Comparison of ENCODE assay signal across 42 cellular contexts in the genomic region with DNA sequence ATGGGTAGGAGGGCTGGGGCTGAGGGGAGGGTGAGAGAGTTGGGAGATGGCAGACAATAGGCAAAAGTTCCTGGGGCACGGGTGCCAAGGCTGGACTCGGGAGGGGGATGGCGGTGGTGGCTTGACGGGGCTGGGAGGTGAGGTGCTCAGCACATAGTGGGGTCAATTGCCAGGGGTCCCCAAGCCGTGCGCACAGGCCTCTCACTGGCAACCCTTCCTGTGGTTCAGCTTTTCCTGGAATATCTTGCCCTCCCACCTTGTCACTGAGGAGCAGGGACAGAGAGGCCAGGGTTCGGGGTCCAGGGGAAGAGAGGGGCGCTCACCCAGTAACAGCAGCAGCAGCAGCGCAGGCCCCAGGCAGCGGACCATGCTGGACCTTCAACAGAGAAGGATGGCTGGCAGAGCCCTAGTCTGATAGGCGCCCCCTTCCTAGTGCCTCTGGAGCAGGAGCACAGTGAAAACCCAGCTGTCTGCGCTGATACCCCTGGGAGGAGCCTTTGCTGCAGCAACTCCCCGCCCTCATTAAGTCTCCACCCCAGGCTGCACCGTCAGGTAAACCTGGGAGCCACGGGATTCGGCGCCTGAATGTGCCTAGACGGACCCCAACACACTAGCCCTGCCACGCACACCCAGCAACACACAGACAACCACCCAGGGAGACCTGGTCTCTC. TPM values are rescaled to one million over a fixed set of nuclear protein-coding genes. Genes with fewer than 3 reads are reported as not detected.
DNase-seq lines count a peak whose midpoint lies in the region; ATAC-seq, FAIRE-seq and TF ChIP-seq lines count a peak whose summit lies in the region.
"Had no signal": no experiment of that assay in that cellular context is flagged by ENCODE, and none has a peak within 500 bp of the region (broad histone marks: within the 10 kb centered on the region; RNA-seq: fewer than 3 reads in every experiment).

GFRA4 (minus strand) TSS at position 369 of the 671 bp plus-strand sequence; CDS start at position 369, 0 bp downstream.

- H3K9me1 ChIP-seq in K562 (ENCODE audit: control insufficient read depth, insufficient read depth, low read length) = no peaks in the 10 kb centered on the region

- no peak for TF ChIP-seq RAD21 in K562 (CRISPR knock-in tag; conservative IDR thresholded peaks at IDR 0.05 in 1 of 2, IDR thresholded peaks at IDR 0.05 in 1 of 2)

- no peak within 1 kb of the TSS for H3K4me2 ChIP-seq in K562 (ENCODE audit: insufficient read depth, low read length)
- no peak within 1 kb of the TSS for H3K4me2 ChIP-seq in mesendoderm (ENCODE audit: low read length)
- H3K4me2 ChIP-seq: PC-9 had no signal

- WGBS in K562 (ENCODE audit: insufficient coverage, low coverage, missing lambda C conversion rate) = 2% methylated on average over 18 of the region's 19 CpGs
- WGBS in mesendoderm (ENCODE audit: extremely low coverage, insufficient coverage, low lambda C conversion rate) = no CpG with 5 or more reads among the region's 19 CpGs

- DNase-seq in DMS 273 (lab: John Stamatoyannopoulos, UW; ENCODE audit: unreplicated experiment) (peak; percentile 23), DMS 273 treated with DMSO at 0.1 percent for 48 hours (lab: John Stamatoyannopoulos, UW) (no peak), AG08396 (ENCODE audit: low spot score) (peak; percentile 5), K562 (ENCODE audit: extremely low read depth in 1 of 4, low spot score in 3 of 4) (peak in 1 of 4 experiments; percentile 30), mesendoderm (peak; percentile 28), NOMO-1 (lab: John Stamatoyannopoulos, UW; ENCODE audit: unreplicated experiment in 2 of 2) (no peak), MCF 10A (ENCODE audit: unreplicated experiment) (no peak)
- DNase-seq: activated CD4-positive, alpha-beta T cell treated with anti-CD3 and anti-CD28 coated beads for 36 hours; activated CD8-positive, alpha-beta T cell treated with anti-CD3 and anti-CD28 coated beads, Interleukin-2, amount 10 ng/mL, durations not matched to agents 7 days and 5 days; activated gamma-delta T cell treated with Interleukin-2 at 50 U/mL for 16 hours; activated naive CD8-positive, alpha-beta T cell treated with anti-CD3 and anti-CD28 coated beads, Interleukin-2, amount 50 U/mL, for 24 hours; activated T-cell treated with anti-CD3 and anti-CD28 coated beads for 4 hours; DND-41; effector CD8-positive, alpha-beta T cell; GF-D8; GOT3; hypothalamus; midbrain; naive B cell; NCI-H1092; NCI-H1930; NCI-H524; NK-92 treated with Interleukin-12 subunit alpha and Interleukin-12 subunit beta, amount 100 ng/mL, for 24 hours; occipital lobe; PC-9; psoas muscle; SHP77 treated with DMSO at 0.1 percent for 48 hours; stimulated activated CD4-positive, alpha-beta T cell treated with anti-CD3 and anti-CD28 coated beads, Interleukin-15, amount 100 ng/mL, for 24 hours had no signal

- H3K36me3 ChIP-seq in K562 (ENCODE audit: control insufficient read depth, insufficient read depth, low read length) (no peaks in the 10 kb centered on the region), mesendoderm (ENCODE audit: control insufficient read depth, insufficient read depth, low read length) (no peaks in the 10 kb centered on the region)
- H3K36me3 ChIP-seq: cardiac muscle cell had no signal

- H3K27ac Mint-ChIP-seq in MCF 10A (ENCODE audit: low read depth, unreplicated experiment) = no peak within 1 kb of the TSS
- H3K27ac Mint-ChIP-seq: activated CD4-positive, alpha-beta T cell treated with anti-CD3 and anti-CD28 coated beads for 36 hours; activated CD8-positive, alpha-beta T cell treated with anti-CD3 and anti-CD28 coated beads, Interleukin-2, amount 10 ng/mL, durations not matched to agents 7 days and 5 days; activated naive CD8-positive, alpha-beta T cell treated with anti-CD3 and anti-CD28 coated beads, Interleukin-2, amount 50 U/mL, for 24 hours; stimulated activated memory B cell treated with anti-CD40 and anti-IgM and Interleukin-4, amounts not matched to agents 10 μg/mL and 1 μg/mL and 100 μg/mL, for 72 hours; T-helper 2 cell treated with Interferon-gamma antibody and Interleukin-4, amounts not matched to agents 5 μg/mL and 100 μg/mL, for 36 hours; type B pancreatic cell had no signal

- H3K4me3 ChIP-seq in K562 (no peak within 1 kb of the TSS), mesendoderm (ENCODE audit: low read length) (no peak within 1 kb of the TSS)
- H3K4me3 ChIP-seq: cardiac muscle cell, coronary artery, PC-9, psoas muscle had no signal

- H3K9me3 Mint-ChIP-seq in MCF 10A (ENCODE audit: unreplicated experiment) = no peaks in the 10 kb centered on the region
- H3K9me3 Mint-ChIP-seq: activated naive CD8-positive, alpha-beta T cell treated with anti-CD3 and anti-CD28 coated beads, Interleukin-2, amount 50 U/mL, for 24 hours; IgD-negative memory B cell; stimulated activated memory B cell treated with anti-CD40 and anti-IgM and Interleukin-4, amounts not matched to agents 10 μg/mL and 1 μg/mL and 100 μg/mL, for 72 hours; T-helper 2 cell treated with Interferon-gamma antibody and Interleukin-4, amounts not matched to agents 5 μg/mL and 100 μg/mL, for 36 hours; type B pancreatic cell had no signal

- no peak for FAIRE-seq in K562 (lab: Jason Lieb, UNC)
- FAIRE-seq: astrocyte, islet of Langerhans had no signal

- CTCF ChIA-PET in K562 (lab: Yijun Ruan, JAX; ENCODE audit: low intra/inter-chr PET ratio) (no interaction called here), MCF 10A (lab: Yijun Ruan, JAX) (no interaction called here)

- H3K4me1 ChIP-seq in K562 (replicated peaks in 1 of 2; ENCODE audit: control insufficient read depth in 2 of 2, insufficient read depth in 2 of 2, low read length in 2 of 2) (peaks cover 0 to 11% of the 10 kb centered on the region in 2 experiments; a peak in 4 of 5 replicates), mesendoderm (ENCODE audit: control insufficient read depth, low read depth, low read length) (no peaks in the 10 kb centered on the region)
- H3K4me1 ChIP-seq: psoas muscle had no signal

- intact Hi-C loops in K562 (cut with micrococcal nuclease) (no loop called here), MCF 10A (cut with micrococcal nuclease) (no loop called here)

- no peak within 1 kb of the TSS for H4K8ac ChIP-seq in mesendoderm (ENCODE audit: low read depth, low read length)

- H3K27me3 ChIP-seq in K562 (ENCODE audit: control insufficient read depth in 2 of 2, insufficient read depth in 2 of 2, low read length in 2 of 2) (peaks cover 0 to 30% of the 10 kb centered on the region in 2 experiments; a peak in 4 of 5 replicates), mesendoderm (ENCODE audit: insufficient read depth, low read length, poor library complexity) (no peaks in the 10 kb centered on the region)

- H3K79me1 ChIP-seq in mesendoderm (ENCODE audit: low read length) = no peaks in the 10 kb centered on the region

- no peak within 1 kb of the TSS for H2AFZ ChIP-seq in K562 (ENCODE audit: low read depth, low read length)
- H2AFZ ChIP-seq: PC-9 had no signal

- H3K27me3 Mint-ChIP-seq in MCF 10A (ENCODE audit: insufficient read depth, unreplicated experiment) = peaks cover 63% of the 10 kb centered on the region

- H3K4ac ChIP-seq in mesendoderm (ENCODE audit: low read depth, low read length) = no peak within 1 kb of the TSS

- no peaks in the 10 kb centered on the region for H3K9me3 ChIP-seq in K562 (replicated peaks; ENCODE audit: control insufficient read depth, insufficient read depth, low read depth, low read length)
- H3K9me3 ChIP-seq: psoas muscle had no signal

- no peak for TF ChIP-seq EP300 in K562 (IDR thresholded peaks at IDR 0.05; ENCODE audit: low read length)

- H4K5ac ChIP-seq in mesendoderm (ENCODE audit: low read length) = no peak within 1 kb of the TSS

- H2BK15ac ChIP-seq in mesendoderm (replicated peaks; ENCODE audit: low read depth) = no peak within 1 kb of the TSS

- H3K27ac ChIP-seq in K562 (ENCODE audit: extremely low read depth, low read depth, low read length) (no peak within 1 kb of the TSS), mesendoderm (ENCODE audit: low read depth, low read length) (no peak within 1 kb of the TSS)
- H3K27ac ChIP-seq: 22Rv1, cardiac muscle cell, coronary artery, epithelial cell of prostate, PC-9, psoas muscle had no signal

- no peak within 1 kb of the TSS for H2BK5ac ChIP-seq in mesendoderm (ENCODE audit: low read length)

- no peak within 1 kb of the TSS for H3K18ac ChIP-seq in mesendoderm (ENCODE audit: low read length)

- no peak within 1 kb of the TSS for H2BK120ac ChIP-seq in mesendoderm (ENCODE audit: low read depth, low read length)

- H3K4me1 Mint-ChIP-seq in MCF 10A (ENCODE audit: insufficient read depth, unreplicated experiment) = peaks cover 6% of the 10 kb centered on the region

- in situ Hi-C loops in K562 (cut with MboI) = no loop called here

- TF ChIP-seq CTCF in K562 (IDR thresholded peaks at IDR 0.05 in 2 of 3, conservative IDR thresholded peaks at IDR 0.05 in 1 of 3; ENCODE audit: insufficient read depth in 2 of 3, low read depth in 1 of 3, low read length in 3 of 3) (no peak), MCF 10A (IDR thresholded peaks at IDR 0.05; ENCODE audit: unreplicated experiment) (no peak)

- peak within 1 kb of the TSS; percentile 45 for H3K23ac ChIP-seq in mesendoderm (ENCODE audit: low read length)

- H3K9ac ChIP-seq in K562 (ENCODE audit: insufficient read depth in 1 of 2, low read depth in 2 of 2, low read length in 2 of 2) = no peak within 1 kb of the TSS; a peak in 1 of 4 replicates
- H3K9ac ChIP-seq in mesendoderm (ENCODE audit: low read length) = no peak within 1 kb of the TSS

- no peak within 1 kb of the TSS for H3K4me3 Mint-ChIP-seq in MCF 10A (ENCODE audit: unreplicated experiment)
- H3K4me3 Mint-ChIP-seq: activated CD4-positive, alpha-beta T cell treated with anti-CD3 and anti-CD28 coated beads for 36 hours; activated CD8-positive, alpha-beta T cell treated with anti-CD3 and anti-CD28 coated beads, Interleukin-2, amount 10 ng/mL, durations not matched to agents 7 days and 5 days; activated naive CD8-positive, alpha-beta T cell treated with anti-CD3 and anti-CD28 coated beads, Interleukin-2, amount 50 U/mL, for 24 hours; stimulated activated memory B cell treated with anti-CD40 and anti-IgM and Interleukin-4, amounts not matched to agents 10 μg/mL and 1 μg/mL and 100 μg/mL, for 72 hours; T-helper 2 cell treated with Interferon-gamma antibody and Interleukin-4, amounts not matched to agents 5 μg/mL and 100 μg/mL, for 36 hours; type B pancreatic cell had no signal

- H3K79me2 ChIP-seq in K562 (ENCODE audit: control insufficient read depth, insufficient read depth, low read length) = no peaks in the 10 kb centered on the region
- H3K79me2 ChIP-seq in mesendoderm (ENCODE audit: control insufficient read depth, insufficient read depth, low read length) = no peaks in the 10 kb centered on the region

- H2AK5ac ChIP-seq in mesendoderm (ENCODE audit: low read length) = no peak within 1 kb of the TSS

- H3K56ac ChIP-seq in mesendoderm (ENCODE audit: low read length) = no peak within 1 kb of the TSS

- ATAC-seq in K562 (peak; percentile 41; the same call in 2 of the 3 replicates), GM21360 (IDR thresholded peaks at IDR 0.05; ENCODE audit: unreplicated experiment) (no peak)
- ATAC-seq: activated CD4-positive, alpha-beta T cell treated with anti-CD3 and anti-CD28 coated beads for 36 hours; activated CD8-positive, alpha-beta T cell treated with anti-CD3 and anti-CD28 coated beads, Interleukin-2, amount 10 ng/mL, durations not matched to agents 7 days and 5 days; activated naive CD8-positive, alpha-beta T cell treated with anti-CD3 and anti-CD28 coated beads, Interleukin-2, amount 50 U/mL, for 24 hours; psoas muscle; stimulated activated memory B cell treated with anti-CD40 and anti-IgM and Interleukin-4, amounts not matched to agents 10 μg/mL and 1 μg/mL and 100 μg/mL, for 72 hours had no signal

- H4K20me1 ChIP-seq in K562 (replicated peaks; ENCODE audit: control insufficient read depth, insufficient read depth, low read length) = no peaks in the 10 kb centered on the region

- H3K36me3 Mint-ChIP-seq in MCF 10A (ENCODE audit: insufficient read depth, unreplicated experiment) = no peaks in the 10 kb centered on the region
- H3K36me3 Mint-ChIP-seq: IgD-negative memory B cell; naive B cell; stimulated activated memory B cell treated with anti-CD40 and anti-IgM and Interleukin-4, amounts not matched to agents 10 μg/mL and 1 μg/mL and 100 μg/mL, for 72 hours; type B pancreatic cell had no signal

- TF ChIP-seq POLR2A in K562 (conservative IDR thresholded peaks at IDR 0.05) = no peak

- BruUV-seq in K562 (replicated peaks; lab: Mats Ljungman, UMichigan) = no TSS peak
- BruUV-seq in MCF 10A (replicated peaks; lab: Mats Ljungman, UMichigan) = no TSS peak

- POLR2A ChIA-PET in K562 (lab: Yijun Ruan, JAX) (no interaction called here), MCF 10A (lab: Yijun Ruan, JAX) (no interaction called here)

RNA-seq across cellular contexts. Expression of gene GFRA4, which starts in this region (rescaled TPM):
- not detected in 2 replicates for total RNA-seq in K562 (2011; cell fraction: chromatin; rRNA removed; ENCODE audit: low replicate concordance)
- not detected in 2 replicates for total RNA-seq in K562 (2011; cell fraction: nucleolus; rRNA removed)
- total RNA-seq in K562 (2011; cell fraction: nucleoplasm; rRNA removed) = not detected in 2 replicates
- total RNA-seq in K562 (2014; rRNA removed) = not detected in 2 replicates
- not detected in 2 replicates for total RNA-seq in K562 (2014; rRNA removed; fragmentation: Illumina TruSeq; extraction: Trizol)
- not detected in 2 replicates for total RNA-seq in K562 (2015; rRNA removed; fragmentation: Illumina TruSeq; extraction: Trizol)
- not detected in 2 replicates for total RNA-seq in K562 (2021)
- polyA plus RNA-seq in K562 (2011; rRNA removed) = not detected in 2 replicates
- not detected in 2 replicates for polyA plus RNA-seq in K562 (2011; cell fraction: cytosol; rRNA removed)
- not detected in 2 replicates for polyA plus RNA-seq in K562 (2011; cell fraction: nucleus; rRNA removed)
- polyA plus RNA-seq in K562 (2012) = not detected in 2 replicates
- not detected in 2 replicates for polyA plus RNA-seq in K562 (2014; fragmentation: Illumina TruSeq; extraction: Trizol)
- not detected for polyA plus RNA-seq in K562 (2014; fragmentation: Nextera tagmentation; extraction: Ambion mirVana)
- polyA plus RNA-seq in K562 (2014; rRNA removed) = not detected in 2 replicates
- polyA minus RNA-seq in K562 (2011; rRNA and poly(A)+ RNA removed) = not detected in 2 replicates
- polyA minus RNA-seq in K562 (2011; cell fraction: cytosol; rRNA and poly(A)+ RNA removed) = not detected in 2 replicates
- not detected in 2 replicates for polyA minus RNA-seq in K562 (2011; cell fraction: nucleus; rRNA and poly(A)+ RNA removed)
- not detected for polyA plus RNA-seq in mesendoderm (2013, experiment 1 of 2)
- not detected for polyA plus RNA-seq in mesendoderm (2013, experiment 2 of 2)
- total RNA-seq in MCF 10A (2022) = not detected in 2 replicates
- total RNA-seq: activated CD4-positive, alpha-beta T cell treated with anti-CD3 and anti-CD28 coated beads for 36 hours; activated CD8-positive, alpha-beta T cell treated with anti-CD3 and anti-CD28 coated beads, Interleukin-2, amount 10 ng/mL, durations not matched to agents 7 days and 5 days; astrocyte; cardiac muscle cell; liver; occipital lobe; PC-9; psoas muscle; subcutaneous adipose tissue had no signal
- polyA plus RNA-seq: cardiac muscle cell, CD14-positive monocyte, IgD-negative memory B cell, liver, psoas muscle had no signal

Comparison
In these comparisons a context has a peak if more than half of its experiments do, and no peak if none do; other contexts are left out.
1. DNase-seq: peak in DMS 273 (single experiment), AG08396 (single experiment) and mesendoderm (single experiment); none in DMS 273 treated with DMSO at 0.1 percent for 48 hours (single experiment), NOMO-1 (0 of 2) and MCF 10A (single experiment).
2. Peak in ATAC-seq in K562; RNA of the gene not detected or under 1 TPM.